12 cellular contexts compared by ENCODE assay signal in the genomic region with DNA sequence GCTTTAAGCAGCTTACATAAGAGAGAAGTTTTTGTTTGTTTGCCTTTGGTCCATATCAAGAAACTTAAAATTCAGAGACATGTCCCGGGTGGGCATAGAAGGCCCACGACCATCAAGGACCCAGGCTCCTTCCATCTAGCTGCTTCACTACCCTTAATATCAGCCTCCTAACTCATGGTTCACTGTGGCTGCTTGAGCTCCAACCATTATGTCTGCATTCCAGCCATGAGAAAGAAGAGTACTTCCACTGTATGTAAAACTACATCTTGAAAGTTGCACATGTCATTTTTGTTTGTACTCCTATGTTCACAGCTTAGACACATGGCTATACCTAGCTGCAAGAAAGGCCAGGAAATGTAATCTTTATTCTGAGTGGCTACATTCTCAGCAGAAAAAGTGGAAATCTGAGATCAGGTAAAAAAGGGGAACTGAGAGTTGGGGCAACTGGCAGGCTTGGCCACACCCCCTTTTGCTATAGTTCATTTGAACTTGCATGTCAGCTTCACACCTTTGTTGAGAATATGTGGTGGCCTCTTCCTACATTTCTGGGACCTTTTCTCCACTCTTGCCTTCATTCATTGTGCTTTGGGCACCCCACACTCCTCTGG.
DNase-seq lines count a peak whose midpoint lies in the region; ATAC-seq and TF ChIP-seq lines count a peak whose summit lies in the region.
"Had no signal": no experiment of that assay in that cellular context is flagged by ENCODE, and none has a peak within 500 bp of the region (broad histone marks: within the 10 kb centered on the region; RNA-seq: fewer than 3 reads in every experiment).

No MANE protein-coding gene starts in this region.

- WGBS in psoas muscle, 3 donors: 89 to 95% (median 91%) methylated on average over 2 of the region's 2 CpGs

- H3K9me3 ChIP-seq in psoas muscle: no peaks in the 10 kb centered on the region

- ATAC-seq in GM18502 (IDR thresholded peaks at IDR 0.05; ENCODE audit: poor library complexity, unreplicated experiment): peak; percentile 94
- ATAC-seq in GM21381 (IDR thresholded peaks at IDR 0.05; ENCODE audit: unreplicated experiment): peak; percentile 92
- ATAC-seq in HG03135 (IDR thresholded peaks at IDR 0.05; ENCODE audit: unreplicated experiment): peak; percentile 92
- no peak for ATAC-seq in psoas muscle
- ATAC-seq: activated naive CD4-positive, alpha-beta T cell treated with anti-CD3 and anti-CD28 coated beads, Interleukin-2, amount 50 U/mL, for 72 hours had no signal

- intact Hi-C loops in psoas muscle (cut with DNase I): no loop called here
- intact Hi-C loops in posterior cingulate gyrus (cut with DNase I): no loop called here

- peak; percentile 38 for DNase-seq in SKM-1 (lab: John Stamatoyannopoulos, UW; ENCODE audit: unreplicated experiment)
- DNase-seq in stimulated activated CD8-positive, alpha-beta memory T cell treated with anti-CD3 and anti-CD28 coated beads, Interleukin-4, amount 100 ng/mL, for 48 hours: no peak
- DNase-seq in psoas muscle: no peak
- no peak for DNase-seq in chondrocyte (ENCODE audit: low spot score)
- no peak for DNase-seq in posterior cingulate gyrus
- DNase-seq: effector memory CD4-positive, alpha-beta T cell; HFFc6; NCI-H2081 treated with DMSO at 0.1 percent for 48 hours had no signal

- H3K4me1 ChIP-seq in psoas muscle: peaks cover under 1% of the 10 kb centered on the region

- no peak for TF ChIP-seq CTCF in psoas muscle (IDR thresholded peaks at IDR 0.05)
- no peak for TF ChIP-seq CTCF in chondrocyte (IDR thresholded peaks at IDR 0.05)

- no peaks in the 10 kb centered on the region for H3K36me3 ChIP-seq in psoas muscle (ENCODE audit: insufficient read depth in 1 of 2, low read depth in 1 of 2)

- H3K4me3 ChIP-seq in psoas muscle: no peak overlapping the region

- H3K27me3 ChIP-seq in psoas muscle (ENCODE audit: insufficient read depth in 3 of 3, low read length in 2 of 3): no peaks in the 10 kb centered on the region

- H3K27ac Mint-ChIP-seq in chondrocyte (ENCODE audit: unreplicated experiment): no peak overlapping the region
- H3K27ac Mint-ChIP-seq: activated naive CD4-positive, alpha-beta T cell treated with anti-CD3 and anti-CD28 coated beads, Interleukin-2, amount 50 U/mL, for 72 hours; HFFc6 had no signal

- no peaks in the 10 kb centered on the region for H3K4me1 Mint-ChIP-seq in chondrocyte (ENCODE audit: low read depth)

- H3K4me3 Mint-ChIP-seq in chondrocyte (ENCODE audit: unreplicated experiment): no peak overlapping the region
- H3K4me3 Mint-ChIP-seq: HFFc6 had no signal

- no peak overlapping the region for H3K27ac ChIP-seq in psoas muscle

- H3K36me3 Mint-ChIP-seq in chondrocyte (ENCODE audit: low read depth): peaks cover 2% of the 10 kb centered on the region
- H3K36me3 Mint-ChIP-seq: activated naive CD4-positive, alpha-beta T cell treated with anti-CD3 and anti-CD28 coated beads, Interleukin-2, amount 50 U/mL, for 72 hours had no signal

- H3K27me3 Mint-ChIP-seq in chondrocyte (ENCODE audit: low read depth): peaks cover 30% of the 10 kb centered on the region

- peaks cover 3% of the 10 kb centered on the region for H3K9me3 Mint-ChIP-seq in chondrocyte (ENCODE audit: low read depth)
- H3K9me3 Mint-ChIP-seq: activated naive CD4-positive, alpha-beta T cell treated with anti-CD3 and anti-CD28 coated beads, Interleukin-2, amount 50 U/mL, for 72 hours; HFFc6 had no signal

Comparison
In these comparisons a context has a peak if more than half of its experiments do, and no peak if none do; other contexts are left out.
1. ATAC-seq: peak in GM18502 (single experiment), GM21381 (single experiment) and HG03135 (single experiment); none in psoas muscle (0 of 4).